Comparison of ENCODE assay signal across 17 cellular contexts in genomic region chr10:124168581-124168980, GRCh38.
DNase-seq lines count a peak whose midpoint lies in the region; ATAC-seq and TF ChIP-seq lines count a peak whose summit lies in the region.
"Had no signal": no experiment of that assay in that cellular context is flagged by ENCODE, and none has a peak within 500 bp of the region (broad histone marks: within the 10 kb centered on the region; RNA-seq: fewer than 3 reads in every experiment).

No MANE protein-coding gene starts in this region.

- H3K27me3 Mint-ChIP-seq in activated T-cell treated with anti-CD3 and anti-CD28 coated beads, Interleukin-2, amount 50 U/mL, for 24 hours = peaks cover 2% of the 10 kb centered on the region
- peaks cover 5% of the 10 kb centered on the region for H3K27me3 Mint-ChIP-seq in activated T-cell treated with anti-CD3 and anti-CD28 coated beads, Interleukin-2, amount 50 U/mL, for 4 hours (ENCODE audit: low read depth)
- H3K27me3 Mint-ChIP-seq in memory B cell = peaks cover 2% of the 10 kb centered on the region

- H3K4me1 Mint-ChIP-seq in activated T-cell treated with anti-CD3 and anti-CD28 coated beads, Interleukin-2, amount 50 U/mL, for 24 hours (ENCODE audit: low read depth) = no peaks in the 10 kb centered on the region
- H3K4me1 Mint-ChIP-seq in activated T-cell treated with anti-CD3 and anti-CD28 coated beads, Interleukin-2, amount 50 U/mL, for 4 hours (ENCODE audit: low read depth) = no peaks in the 10 kb centered on the region
- peaks cover 3% of the 10 kb centered on the region for H3K4me1 Mint-ChIP-seq in memory B cell
- H3K4me1 Mint-ChIP-seq: CD4-positive, alpha-beta memory T cell had no signal

- intact Hi-C loops in sciatic nerve (cut with DNase I) = no loop called here

- H3K27ac Mint-ChIP-seq in activated T-cell treated with anti-CD3 and anti-CD28 coated beads, Interleukin-2, amount 50 U/mL, for 24 hours = no peak overlapping the region
- peak overlapping the region; percentile 28 for H3K27ac Mint-ChIP-seq in memory B cell
- H3K27ac Mint-ChIP-seq: CD4-positive, alpha-beta memory T cell; H9 had no signal

- no peak overlapping the region for H3K27ac ChIP-seq in coronary artery
- H3K27ac ChIP-seq: BLaER1 had no signal

- no peak for TF ChIP-seq CTCF in coronary artery (IDR thresholded peaks at IDR 0.05)

- H3K4me3 ChIP-seq in coronary artery = no peak overlapping the region
- H3K4me3 ChIP-seq: BLaER1 had no signal

- ATAC-seq in activated T-cell treated with anti-CD3 and anti-CD28 coated beads, Interleukin-2, amount 50 U/mL, for 4 hours = no peak
- no peak for ATAC-seq in memory B cell (ENCODE audit: low read depth)
- no peak for ATAC-seq in sciatic nerve
- ATAC-seq in HG03432 (IDR thresholded peaks at IDR 0.05; ENCODE audit: unreplicated experiment) = no peak
- no peak for ATAC-seq in GM19395 (IDR thresholded peaks at IDR 0.05; ENCODE audit: unreplicated experiment)
- ATAC-seq: HepG2 had no signal

- DNase-seq in activated T-cell treated with anti-CD3 and anti-CD28 coated beads, Interleukin-2, amount 50 U/mL, for 24 hours = peak; percentile 2
- no peak for DNase-seq in activated T-cell treated with anti-CD3 and anti-CD28 coated beads, Interleukin-2, amount 50 U/mL, for 4 hours
- DNase-seq in coronary artery (ENCODE audit: low spot score) = peak; percentile 33
- DNase-seq in memory B cell (ENCODE audit: low spot score in 2 of 2) = no peak
- DNase-seq in sciatic nerve (ENCODE audit: low spot score) = peak; percentile 37
- DNase-seq in activated CD4-positive, alpha-beta T cell treated with anti-CD3 and anti-CD28 coated beads for 48 hours = no peak
- DNase-seq: 8988T; CD4-positive, alpha-beta memory T cell; DMS153; DMS79; GF-D8 had no signal

- no peaks in the 10 kb centered on the region for H3K9me3 Mint-ChIP-seq in activated T-cell treated with anti-CD3 and anti-CD28 coated beads, Interleukin-2, amount 50 U/mL, for 24 hours
- no peaks in the 10 kb centered on the region for H3K9me3 Mint-ChIP-seq in activated T-cell treated with anti-CD3 and anti-CD28 coated beads, Interleukin-2, amount 50 U/mL, for 4 hours
- H3K9me3 Mint-ChIP-seq in memory B cell = no peaks in the 10 kb centered on the region

- no peaks in the 10 kb centered on the region for H3K36me3 Mint-ChIP-seq in activated T-cell treated with anti-CD3 and anti-CD28 coated beads, Interleukin-2, amount 50 U/mL, for 24 hours (ENCODE audit: low read depth)
- H3K36me3 Mint-ChIP-seq in activated T-cell treated with anti-CD3 and anti-CD28 coated beads, Interleukin-2, amount 50 U/mL, for 4 hours (ENCODE audit: insufficient read depth) = no peaks in the 10 kb centered on the region
- no peaks in the 10 kb centered on the region for H3K36me3 Mint-ChIP-seq in memory B cell
- H3K36me3 Mint-ChIP-seq: CD4-positive, alpha-beta memory T cell had no signal

- no peak overlapping the region for H3K4me3 Mint-ChIP-seq in activated T-cell treated with anti-CD3 and anti-CD28 coated beads, Interleukin-2, amount 50 U/mL, for 24 hours
- H3K4me3 Mint-ChIP-seq in activated T-cell treated with anti-CD3 and anti-CD28 coated beads, Interleukin-2, amount 50 U/mL, for 4 hours = no peak overlapping the region
- no peak overlapping the region for H3K4me3 Mint-ChIP-seq in memory B cell
- H3K4me3 Mint-ChIP-seq: CD14-positive monocyte; CD4-positive, alpha-beta memory T cell; H9 had no signal

Comparison
In these comparisons a context has a peak if more than half of its experiments do, and no peak if none do; other contexts are left out.
1. DNase-seq: peak in activated T-cell treated with anti-CD3 and anti-CD28 coated beads, Interleukin-2, amount 50 U/mL, for 24 hours (single experiment), coronary artery (single experiment) and sciatic nerve (single experiment); none in activated T-cell treated with anti-CD3 and anti-CD28 coated beads, Interleukin-2, amount 50 U/mL, for 4 hours (single experiment), memory B cell (0 of 2) and activated CD4-positive, alpha-beta T cell treated with anti-CD3 and anti-CD28 coated beads for 48 hours (single experiment).